Comparison of ENCODE assay signal across 21 cellular contexts in genomic region chr13:39910833-39911232, GRCh38.
A peak's percentile ranks its signal among the peaks of the same experiment; 100 is the strongest.
DNase-seq lines count a peak whose midpoint lies in the region; ATAC-seq, FAIRE-seq and TF ChIP-seq lines count a peak whose summit lies in the region.
"Had no signal": no experiment of that assay in that cellular context is flagged by ENCODE, and none has a peak within 500 bp of the region (broad histone marks: within the 10 kb centered on the region; RNA-seq: fewer than 3 reads in every experiment).

No MANE protein-coding gene starts in this region.

- no peak overlapping the region for H3K9ac ChIP-seq in astrocyte (ENCODE audit: low read length)

- no peaks in the 10 kb centered on the region for H3K79me2 ChIP-seq in astrocyte (ENCODE audit: insufficient read depth, low read length)

- no peaks in the 10 kb centered on the region for H3K9me3 ChIP-seq in astrocyte (ENCODE audit: insufficient read depth, low read depth, low read length)
- H3K9me3 ChIP-seq: mucosa of descending colon, thyroid gland had no signal

- H3K9me3 Mint-ChIP-seq in stimulated activated naive CD8-positive, alpha-beta T cell treated with anti-CD3 and anti-CD28 coated beads, Interleukin-15, Interleukin-2, amounts not matched to agents 100 ng/mL and 50 ng/mL, for 24 hours = no peaks in the 10 kb centered on the region
- H3K9me3 Mint-ChIP-seq in astrocyte (ENCODE audit: unreplicated experiment) = no peaks in the 10 kb centered on the region

- H3K27ac ChIP-seq in astrocyte (ENCODE audit: low read depth, low read length) (no peak overlapping the region), dorsolateral prefrontal cortex (no peak overlapping the region)
- H3K27ac ChIP-seq: brain microvascular endothelial cell, RWPE1, thyroid gland had no signal

- no peaks in the 10 kb centered on the region for H3K27me3 Mint-ChIP-seq in stimulated activated naive CD8-positive, alpha-beta T cell treated with anti-CD3 and anti-CD28 coated beads, Interleukin-15, Interleukin-2, amounts not matched to agents 100 ng/mL and 50 ng/mL, for 24 hours
- peaks cover 1% of the 10 kb centered on the region for H3K27me3 Mint-ChIP-seq in astrocyte (ENCODE audit: low read depth, unreplicated experiment)

- ATAC-seq in stimulated activated naive CD8-positive, alpha-beta T cell treated with anti-CD3 and anti-CD28 coated beads, Interleukin-15, Interleukin-2, amounts not matched to agents 100 U/mL and 50 U/mL, for 24 hours = no peak
- ATAC-seq: left lobe of liver, mucosa of descending colon had no signal

- no peak overlapping the region for H3K4me2 ChIP-seq in astrocyte (ENCODE audit: low read length)

- H3K27ac Mint-ChIP-seq in stimulated activated naive CD8-positive, alpha-beta T cell treated with anti-CD3 and anti-CD28 coated beads, Interleukin-15, Interleukin-2, amounts not matched to agents 100 ng/mL and 50 ng/mL, for 24 hours = peak overlapping the region; percentile 19
- no peak overlapping the region for H3K27ac Mint-ChIP-seq in astrocyte (ENCODE audit: unreplicated experiment)
- H3K27ac Mint-ChIP-seq: activated CD4-positive, alpha-beta T cell treated with anti-CD3 and anti-CD28 coated beads, Interleukin-2, amount 10 ng/mL, durations not matched to agents 24 days and 14 days had no signal

- no peak for FAIRE-seq in astrocyte (lab: Jason Lieb, UNC)
- FAIRE-seq: endothelial cell of umbilical vein had no signal

- H3K27me3 ChIP-seq in astrocyte (ENCODE audit: insufficient read depth, low read length) (no peaks in the 10 kb centered on the region), dorsolateral prefrontal cortex (peaks cover 0 to 6% (median 0%) of the 10 kb centered on the region in 45 donors)
- H3K27me3 ChIP-seq: brain microvascular endothelial cell, thyroid gland had no signal

- H3K4me3 Mint-ChIP-seq in stimulated activated naive CD8-positive, alpha-beta T cell treated with anti-CD3 and anti-CD28 coated beads, Interleukin-15, Interleukin-2, amounts not matched to agents 100 ng/mL and 50 ng/mL, for 24 hours = no peak overlapping the region
- no peak overlapping the region for H3K4me3 Mint-ChIP-seq in astrocyte (ENCODE audit: unreplicated experiment)
- H3K4me3 Mint-ChIP-seq: activated CD4-positive, alpha-beta T cell treated with anti-CD3 and anti-CD28 coated beads, Interleukin-2, amount 10 ng/mL, durations not matched to agents 24 days and 14 days had no signal

- DNase-seq in stimulated activated naive CD8-positive, alpha-beta T cell treated with anti-CD3 and anti-CD28 coated beads, Interleukin-15, Interleukin-2, amounts not matched to agents 100 U/mL and 50 U/mL, for 24 hours = no peak
- DNase-seq in astrocyte (ENCODE audit: low read depth) = peak; percentile 27
- peak; percentile 17 for DNase-seq in fibroblast of the conjunctiva (ENCODE audit: low read depth)
- DNase-seq in stromal cell of bone marrow (ENCODE audit: low read depth) = peak; percentile 28
- no peak for DNase-seq in dorsolateral prefrontal cortex
- DNase-seq in cortex of kidney (lab: John Stamatoyannopoulos, UW) = no peak
- no peak for DNase-seq in stimulated activated naive CD4-positive, alpha-beta T cell treated with Interleukin-2 at 50 U/mL for 16 hours (lab: John Stamatoyannopoulos, UW)
- DNase-seq: activated CD4-positive, alpha-beta T cell treated with anti-CD3 and anti-CD28 coated beads, Interleukin-2, amount 10 ng/mL, durations not matched to agents 24 days and 14 days; activated naive CD4-positive, alpha-beta T cell treated with Interleukin-2 at 50 U/mL for 16 hours; brain microvascular endothelial cell; GOT3; mucosa of descending colon; NCI-H2029; NCI-H446 treated with DMSO at 0.1 percent for 48 hours; stimulated activated CD4-positive, alpha-beta T cell treated with anti-CD3 and anti-CD28 coated beads, Interleukin-12 subunit alpha, Interleukin-12 subunit beta, amount 100 ng/mL, for 4 hours; SW 1271; thyroid gland had no signal

- H3K4me3 ChIP-seq in astrocyte (ENCODE audit: insufficient read depth, low read depth, low read length) (no peak overlapping the region), dorsolateral prefrontal cortex (no peak overlapping the region)
- H3K4me3 ChIP-seq: mucosa of descending colon, thyroid gland had no signal

- H3K36me3 Mint-ChIP-seq in stimulated activated naive CD8-positive, alpha-beta T cell treated with anti-CD3 and anti-CD28 coated beads, Interleukin-15, Interleukin-2, amounts not matched to agents 100 ng/mL and 50 ng/mL, for 24 hours (ENCODE audit: low read depth) = no peaks in the 10 kb centered on the region
- no peaks in the 10 kb centered on the region for H3K36me3 Mint-ChIP-seq in astrocyte (ENCODE audit: low read depth, unreplicated experiment)

- peaks cover 20% of the 10 kb centered on the region for H3K4me1 Mint-ChIP-seq in stimulated activated naive CD8-positive, alpha-beta T cell treated with anti-CD3 and anti-CD28 coated beads, Interleukin-15, Interleukin-2, amounts not matched to agents 100 ng/mL and 50 ng/mL, for 24 hours (ENCODE audit: low read depth)
- peaks cover 3% of the 10 kb centered on the region for H3K4me1 Mint-ChIP-seq in astrocyte (ENCODE audit: low read depth, unreplicated experiment)

- no peaks in the 10 kb centered on the region for H3K36me3 ChIP-seq in astrocyte (ENCODE audit: insufficient read depth, low read length)
- H3K36me3 ChIP-seq: brain microvascular endothelial cell, thyroid gland had no signal

- H4K20me1 ChIP-seq in astrocyte (ENCODE audit: insufficient read depth, low read length) = no peaks in the 10 kb centered on the region

- no peaks in the 10 kb centered on the region for H3K4me1 ChIP-seq in astrocyte (ENCODE audit: insufficient read depth, low read length)
- H3K4me1 ChIP-seq: thyroid gland had no signal

- TF ChIP-seq CTCF in astrocyte (IDR thresholded peaks at IDR 0.05; ENCODE audit: insufficient read depth, low read depth, low read length) = no peak
- no peak for TF ChIP-seq CTCF in dorsolateral prefrontal cortex (IDR thresholded peaks at IDR 0.05 in 54 of 56, conservative IDR thresholded peaks at IDR 0.05 in 2 of 56; ENCODE audit: low read depth in 1 of 56, partially characterized antibody in 56 of 56)

- H2AFZ ChIP-seq in astrocyte (ENCODE audit: low read depth, low read length) = no peak overlapping the region

- intact Hi-C loops in dorsolateral prefrontal cortex (cut with DNase I) = no loop called here

Comparison
In these comparisons a context has a peak if more than half of its experiments do, and no peak if none do; other contexts are left out.
1. DNase-seq: peak in astrocyte (single experiment), fibroblast of the conjunctiva (single experiment) and stromal cell of bone marrow (single experiment); none in stimulated activated naive CD8-positive, alpha-beta T cell treated with anti-CD3 and anti-CD28 coated beads, Interleukin-15, Interleukin-2, amounts not matched to agents 100 U/mL and 50 U/mL, for 24 hours (single experiment), dorsolateral prefrontal cortex (0 of 10), cortex of kidney (single experiment) and stimulated activated naive CD4-positive, alpha-beta T cell treated with Interleukin-2 at 50 U/mL for 16 hours (single experiment).